Comparison of ENCODE assay signal across 16 cellular contexts in genomic region chr10:69461327-69462025, GRCh38. TPM values are rescaled to one million over a fixed set of nuclear protein-coding genes. Genes with fewer than 3 reads are reported as not detected.
DNase-seq lines count a peak whose midpoint lies in the region; ATAC-seq and TF ChIP-seq lines count a peak whose summit lies in the region.
"Had no signal": no experiment of that assay in that cellular context is flagged by ENCODE, and none has a peak within 500 bp of the region (broad histone marks: within the 10 kb centered on the region; RNA-seq: fewer than 3 reads in every experiment).

No MANE protein-coding gene starts in this region.

- H2BK120ac ChIP-seq in neuronal stem cell (ENCODE audit: low read depth, low read length), result no peak overlapping the region

- H3K23ac ChIP-seq in neuronal stem cell (ENCODE audit: low read depth, low read length, poor library complexity), result no peak overlapping the region

- no peak overlapping the region for H2BK12ac ChIP-seq in neuronal stem cell (ENCODE audit: low read length)

- no peak for TF ChIP-seq POLR2A in esophagus squamous epithelium (IDR thresholded peaks at IDR 0.05)

- H3K14ac ChIP-seq in neuronal stem cell (ENCODE audit: low read length), result no peak overlapping the region

- no peak overlapping the region for H2AK5ac ChIP-seq in neuronal stem cell (ENCODE audit: low read depth, low read length)

- H3K9me3 ChIP-seq in esophagus squamous epithelium, result no peaks in the 10 kb centered on the region
- H3K9me3 ChIP-seq in lower lobe of right lung, result no peaks in the 10 kb centered on the region
- no peaks in the 10 kb centered on the region for H3K9me3 ChIP-seq in subcutaneous abdominal adipose tissue (ENCODE audit: control insufficient read depth in 5 of 5, low read length in 5 of 5)
- H3K9me3 ChIP-seq in neuronal stem cell (replicated peaks in 1 of 2; ENCODE audit: control insufficient read depth in 2 of 2, insufficient read depth in 1 of 2, low read depth in 1 of 2, low read length in 2 of 2), result no peaks in the 10 kb centered on the region
- H3K9me3 ChIP-seq: neutrophil, SJCRH30 had no signal

- H3K27me3 ChIP-seq in esophagus squamous epithelium (no peaks in the 10 kb centered on the region), lower lobe of right lung (ENCODE audit: low read depth) (no peaks in the 10 kb centered on the region), subcutaneous abdominal adipose tissue (ENCODE audit: control insufficient read depth in 5 of 5, insufficient read depth in 4 of 5, low read length in 5 of 5) (no peaks in the 10 kb centered on the region), neuronal stem cell (ENCODE audit: control insufficient read depth in 3 of 3, insufficient read depth in 3 of 3, low read depth in 1 of 3, low read length in 3 of 3) (peaks cover 0 to 14% (median 0%) of the 10 kb centered on the region in 3 experiments)
- H3K27me3 ChIP-seq: neutrophil, SJCRH30 had no signal

- TF ChIP-seq CTCF in esophagus squamous epithelium (IDR thresholded peaks at IDR 0.05) (no peak), lower lobe of right lung (IDR thresholded peaks at IDR 0.05) (no peak)

- no peak overlapping the region for H2AFZ ChIP-seq in neuronal stem cell (ENCODE audit: low read length)

- intact Hi-C loops in esophagus squamous epithelium (cut with DNase I), result no loop called here
- intact Hi-C loops in lower lobe of right lung (cut with DNase I), result no loop called here

- no peak overlapping the region for H3K4ac ChIP-seq in neuronal stem cell (ENCODE audit: low read length)

- no peak overlapping the region for H2BK5ac ChIP-seq in neuronal stem cell (ENCODE audit: low read length)

- no peaks in the 10 kb centered on the region for H3K79me1 ChIP-seq in neuronal stem cell (ENCODE audit: low read depth, low read length)

- H3K4me1 ChIP-seq in esophagus squamous epithelium, result peaks cover 21 to 90% (median 58%) of the 10 kb centered on the region in 3 donors
- peaks cover 71% of the 10 kb centered on the region for H3K4me1 ChIP-seq in lower lobe of right lung
- H3K4me1 ChIP-seq in subcutaneous abdominal adipose tissue (ENCODE audit: control insufficient read depth in 5 of 5, insufficient read depth in 5 of 5, low read length in 5 of 5), result peaks cover 45 to 99% (median 93%) of the 10 kb centered on the region in 5 donors
- peaks cover 0 to 2% of the 10 kb centered on the region in 2 donors for H3K4me1 ChIP-seq in neuronal stem cell (ENCODE audit: control insufficient read depth in 2 of 2, insufficient read depth in 1 of 2, low read depth in 1 of 2, low read length in 2 of 2)

- H2BK15ac ChIP-seq in neuronal stem cell (ENCODE audit: low read length), result no peak overlapping the region

- H3K18ac ChIP-seq in neuronal stem cell (ENCODE audit: low read length), result no peak overlapping the region

- H3K4me3 ChIP-seq in esophagus squamous epithelium, result no peak overlapping the region
- no peak overlapping the region for H3K4me3 ChIP-seq in lower lobe of right lung
- peak overlapping the region in 3 of 5 donors; percentile 2 to 36 (median 24) for H3K4me3 ChIP-seq in subcutaneous abdominal adipose tissue (ENCODE audit: low read depth in 1 of 5, low read length in 5 of 5)
- H3K4me3 ChIP-seq in neuronal stem cell (ENCODE audit: low read length in 2 of 2), result peak overlapping the region in 1 of 2 donors; percentile 13
- H3K4me3 ChIP-seq: SJCRH30 had no signal

- no peak overlapping the region for H4K91ac ChIP-seq in neuronal stem cell (ENCODE audit: low read depth, low read length, poor library complexity)

- no peak overlapping the region for H3K4me2 ChIP-seq in neuronal stem cell (ENCODE audit: insufficient read depth, low read length, poor library complexity, severe bottlenecking)
- H3K4me2 ChIP-seq: KMS-11 had no signal

- DNase-seq in esophagus squamous epithelium (lab: John Stamatoyannopoulos, UW) (no peak), lower lobe of right lung (no peak), neuronal stem cell (ENCODE audit: low spot score) (no peak), SHP77 treated with DMSO at 0.1 percent for 48 hours (lab: John Stamatoyannopoulos, UW) (no peak)
- DNase-seq: activated CD4-positive, alpha-beta T cell treated with anti-CD3 and anti-CD28 coated beads for 48 hours; activated T-cell treated with anti-CD3 and anti-CD28 coated beads, Interleukin-2, amount 50 U/mL, for 24 hours; effector CD8-positive, alpha-beta T cell; SJCRH30; stimulated activated naive CD4-positive, alpha-beta T cell had no signal

- ATAC-seq in lower lobe of right lung (no peak), GM19023 (IDR thresholded peaks at IDR 0.05; ENCODE audit: unreplicated experiment) (no peak), HG02870 (IDR thresholded peaks at IDR 0.05; ENCODE audit: unreplicated experiment) (no peak)
- ATAC-seq: activated naive CD4-positive, alpha-beta T cell treated with anti-CD3 and anti-CD28 coated beads, Interleukin-2, amount 50 U/mL, for 72 hours had no signal

- H3K9ac ChIP-seq in subcutaneous abdominal adipose tissue (ENCODE audit: low read length in 5 of 5) (peak overlapping the region in 3 of 5 donors; percentile 21 to 58 (median 27)), neuronal stem cell (ENCODE audit: low read depth, low read length, poor library complexity) (no peak overlapping the region)
- H3K9ac ChIP-seq: KMS-11 had no signal

- H3K27ac ChIP-seq in esophagus squamous epithelium (peak overlapping the region in 3 of 4 donors; percentile 25 to 76 (median 50)), lower lobe of right lung (peak overlapping the region; percentile 64), subcutaneous abdominal adipose tissue (ENCODE audit: low read depth, low read length) (peak overlapping the region; percentile 98), neuronal stem cell (replicated peaks; ENCODE audit: low read length) (no peak overlapping the region)
- H3K27ac ChIP-seq: KMS-11, neutrophil, SJCRH30 had no signal

- H4K8ac ChIP-seq in neuronal stem cell (ENCODE audit: low read depth, low read length), result no peak overlapping the region

- whole genome bisulfite sequencing in esophagus squamous epithelium, 2 donors, result 60 to 82% methylated on average over 1 to 3 of the region's 5 CpGs
- no CpG with 5 or more reads among the region's 5 CpGs for WGBS in neuronal stem cell (ENCODE audit: extremely low coverage in 2 of 2, insufficient read length in 2 of 2, insufficient replicate concordance in 1 of 2), 2 donors

- H3K36me3 ChIP-seq in esophagus squamous epithelium (no peaks in the 10 kb centered on the region), lower lobe of right lung (no peaks in the 10 kb centered on the region), subcutaneous abdominal adipose tissue (ENCODE audit: control insufficient read depth in 5 of 5, insufficient read depth in 5 of 5, low read length in 5 of 5) (peaks cover 0 to 16% (median 12%) of the 10 kb centered on the region in 5 donors), neuronal stem cell (replicated peaks in 1 of 2; ENCODE audit: control insufficient read depth in 2 of 2, insufficient read depth in 2 of 2, low read length in 2 of 2) (no peaks in the 10 kb centered on the region)
- H3K36me3 ChIP-seq: neutrophil, SJCRH30 had no signal

TF ChIP-seq in PFSK-1, 5 proteins besides CTCF, POLR2A, EP300 and RAD21:
- TF ChIP-seq FOXP2 (optimal IDR thresholded peaks at IDR 0.05; ENCODE audit: borderline replicate concordance, extremely low read depth, extremely low read length, insufficient read depth), result peak; percentile 20
- TF ChIP-seq POLR2AphosphoS5 (IDR thresholded peaks at IDR 0.05; ENCODE audit: low read depth, low read length), result no peak
- no peak for TF ChIP-seq SIN3A (IDR thresholded peaks at IDR 0.05; ENCODE audit: borderline replicate concordance, insufficient read depth, low read length)

RNA-seq across cellular contexts. Expression of gene TSPAN15, which starts 10.2 kb away (rescaled TPM):
- polyA plus RNA-seq in PFSK-1 (2012; ENCODE audit: insufficient read length, low read depth), result 21.6 TPM
- total RNA-seq in esophagus squamous epithelium (10 to 100 TPM in 3 of 4 donors, 1 to 10 TPM in 1; 3.6 to 24.0 (median 18.5) TPM), lower lobe of right lung (46.1 TPM)
- polyA plus RNA-seq in neuronal stem cell (2013, experiment 1 of 2), result 10.5 TPM
- polyA plus RNA-seq in neuronal stem cell (2013, experiment 2 of 2), result 10.6 TPM

RNA-seq across cellular contexts. Expression of gene TACR2, which starts 44.8 kb away (rescaled TPM):
- polyA plus RNA-seq in PFSK-1 (2012; ENCODE audit: insufficient read length, low read depth), result 0.48 TPM
- total RNA-seq in esophagus squamous epithelium, result 10 to 100 TPM in 1 of 4 donors, 1 to 10 TPM in 2, under 1 TPM in 1; 0.72 to 24.0 (median 4.4) TPM
- total RNA-seq in lower lobe of right lung, result 1.2 TPM
- not detected for polyA plus RNA-seq in neuronal stem cell (2013, experiment 1 of 2)
- not detected for polyA plus RNA-seq in neuronal stem cell (2013, experiment 2 of 2)

Comparison
In these comparisons a context has a peak if more than half of its experiments do, and no peak if none do; other contexts are left out.
1. H3K4me3 ChIP-seq: peak in subcutaneous abdominal adipose tissue (3 of 5); none in esophagus squamous epithelium (0 of 4) and lower lobe of right lung (single experiment).